ENCODE assay signal across 8 cellular contexts in the genomic region with DNA sequence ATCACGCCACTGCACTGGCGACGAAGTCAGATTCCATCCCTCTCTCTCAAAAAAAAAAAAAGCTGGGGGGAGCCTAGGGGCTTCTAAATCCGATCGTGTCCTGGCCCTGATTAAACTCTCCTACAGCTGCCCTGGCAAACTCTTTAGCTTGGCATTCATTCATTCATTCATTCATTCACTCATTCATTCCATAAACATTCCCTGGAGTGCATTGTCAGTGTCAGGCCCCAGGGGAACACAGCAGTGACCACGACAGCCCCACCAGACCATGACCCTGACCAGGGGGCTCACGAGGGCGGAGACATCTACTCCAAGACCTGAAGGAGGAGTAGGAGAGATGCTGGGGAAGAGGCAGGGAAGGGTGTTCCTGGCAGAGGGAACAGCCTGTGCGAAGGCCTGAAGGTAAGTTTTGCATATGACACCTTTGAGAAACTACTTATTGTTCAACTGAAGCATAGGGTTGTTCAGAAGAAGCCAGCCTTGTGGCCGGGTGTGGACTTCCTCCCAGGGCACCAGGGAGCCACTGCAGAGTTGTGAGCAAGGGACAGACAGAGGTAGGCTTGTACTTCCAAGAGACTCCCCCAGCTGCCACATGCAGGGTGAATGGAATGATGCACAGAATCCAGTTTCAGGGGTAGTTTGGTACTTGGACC. TPM values are rescaled to one million over a fixed set of nuclear protein-coding genes. Genes with fewer than 3 reads are reported as not detected.
DNase-seq lines count a peak whose midpoint lies in the region; ATAC-seq, FAIRE-seq and TF ChIP-seq lines count a peak whose summit lies in the region.
"Had no signal": no experiment of that assay in that cellular context is flagged by ENCODE, and none has a peak within 500 bp of the region (broad histone marks: within the 10 kb centered on the region; RNA-seq: fewer than 3 reads in every experiment).

No MANE protein-coding gene starts in this region.

- H3K4me3 ChIP-seq in K562 (no peak overlapping the region), osteoblast (ENCODE audit: insufficient read depth, low read length) (no peak overlapping the region)

- in situ Hi-C loops in K562 (cut with MboI): loop anchor here (5.0 kb wide), 2 partner anchors 44 to 151 kb away; no protein-coding TSS in a partner anchor

- TF ChIP-seq POLR2A in K562 (conservative IDR thresholded peaks at IDR 0.05): no peak

- DNase-seq in K562 (ENCODE audit: extremely low read depth in 1 of 4, low spot score in 3 of 4) (no peak), osteoblast (ENCODE audit: insufficient read length, low spot score, missing footprints) (no peak)
- no peak for DNase-seq in effector CD4-positive, alpha-beta T cell

- FAIRE-seq in K562 (lab: Jason Lieb, UNC): no peak

- H4K20me1 ChIP-seq in K562 (replicated peaks; ENCODE audit: control insufficient read depth, insufficient read depth, low read length): no peaks in the 10 kb centered on the region
- H4K20me1 ChIP-seq in osteoblast (ENCODE audit: insufficient read depth, low read length): no peaks in the 10 kb centered on the region

- no peak overlapping the region for H3K9ac ChIP-seq in K562 (ENCODE audit: insufficient read depth in 1 of 2, low read depth in 2 of 2, low read length in 2 of 2)

- intact Hi-C loops in K562 (cut with micrococcal nuclease): loop anchor here (2.0 kb wide), 1 partner anchor 35 kb away; no protein-coding TSS in a partner anchor

- 31% methylated on average over 8 of the region's 10 CpGs for WGBS in K562 (ENCODE audit: insufficient coverage, low coverage, missing lambda C conversion rate)

- no TSS peak for BruUV-seq in K562 (replicated peaks; lab: Mats Ljungman, UMichigan)

- H3K9me3 ChIP-seq in K562 (replicated peaks; ENCODE audit: control insufficient read depth, insufficient read depth, low read depth, low read length) (no peaks in the 10 kb centered on the region), osteoblast (ENCODE audit: low read depth, low read length) (no peaks in the 10 kb centered on the region)

- no peak for TF ChIP-seq CTCF in K562 (IDR thresholded peaks at IDR 0.05 in 2 of 3, conservative IDR thresholded peaks at IDR 0.05 in 1 of 3; ENCODE audit: insufficient read depth in 2 of 3, low read depth in 1 of 3, low read length in 3 of 3)
- TF ChIP-seq CTCF in osteoblast (IDR thresholded peaks at IDR 0.05; ENCODE audit: extremely low read depth, low read depth, low read length): no peak

- no peaks in the 10 kb centered on the region for H3K9me1 ChIP-seq in K562 (ENCODE audit: control insufficient read depth, insufficient read depth, low read length)

- peak; percentile 24 for ATAC-seq in GM19025 (IDR thresholded peaks at IDR 0.05; ENCODE audit: low read depth, unreplicated experiment)
- ATAC-seq in HG03354 (IDR thresholded peaks at IDR 0.05; ENCODE audit: poor library complexity, severe bottlenecking, unreplicated experiment): peak; percentile 27
- ATAC-seq in K562: peak; percentile 65
- ATAC-seq in GM21515 (IDR thresholded peaks at IDR 0.05; ENCODE audit: unreplicated experiment): no peak
- ATAC-seq in GM18858 (IDR thresholded peaks at IDR 0.05; ENCODE audit: unreplicated experiment): no peak

- H3K4me1 ChIP-seq in K562 (replicated peaks in 1 of 2; ENCODE audit: control insufficient read depth in 2 of 2, insufficient read depth in 2 of 2, low read length in 2 of 2): peaks cover 20 to 28% of the 10 kb centered on the region in 2 experiments
- H3K4me1 ChIP-seq in osteoblast (ENCODE audit: insufficient read depth, low read length): peaks cover 27% of the 10 kb centered on the region

- TF ChIP-seq RAD21 in K562 (CRISPR knock-in tag; conservative IDR thresholded peaks at IDR 0.05 in 1 of 2, IDR thresholded peaks at IDR 0.05 in 1 of 2): no peak

- H3K27ac ChIP-seq in K562 (ENCODE audit: extremely low read depth, low read depth, low read length) (no peak overlapping the region), osteoblast (ENCODE audit: low read depth, low read length) (no peak overlapping the region)

- H3K79me2 ChIP-seq in K562 (ENCODE audit: control insufficient read depth, insufficient read depth, low read length) (no peaks in the 10 kb centered on the region), osteoblast (ENCODE audit: insufficient read depth, low read length) (no peaks in the 10 kb centered on the region)

- no peaks in the 10 kb centered on the region for H3K36me3 ChIP-seq in K562 (ENCODE audit: control insufficient read depth, insufficient read depth, low read length)
- H3K36me3 ChIP-seq in osteoblast (ENCODE audit: insufficient read depth, low read length): no peaks in the 10 kb centered on the region

- CTCF ChIA-PET in K562 (lab: Yijun Ruan, JAX; ENCODE audit: low intra/inter-chr PET ratio): interaction anchor here (0.6 to 1.9 kb wide), 8 partner anchors 35 to 538 kb away, joined by 3 to 34 read pairs (median 4); partner anchors contain the start of genes BCAM and NECTIN2

- POLR2A ChIA-PET in K562 (lab: Yijun Ruan, JAX): interaction anchor here (0.6 to 2.3 kb wide), 15 partner anchors 9 to 554 kb away, joined by 3 to 16 read pairs (median 3); no protein-coding TSS in a partner anchor

- H3K27me3 ChIP-seq in K562 (ENCODE audit: control insufficient read depth in 2 of 2, insufficient read depth in 2 of 2, low read length in 2 of 2) (no peaks in the 10 kb centered on the region), osteoblast (ENCODE audit: insufficient read depth, low read length) (no peaks in the 10 kb centered on the region)

- H3K4me2 ChIP-seq in K562 (ENCODE audit: insufficient read depth, low read length) (no peak overlapping the region), osteoblast (ENCODE audit: insufficient read depth, low read length) (no peak overlapping the region)

- TF ChIP-seq EP300 in K562 (IDR thresholded peaks at IDR 0.05; ENCODE audit: low read length): no peak

- H2AFZ ChIP-seq in K562 (ENCODE audit: low read depth, low read length) (no peak overlapping the region), osteoblast (ENCODE audit: low read length) (peak overlapping the region; percentile 17)

RNA-seq across cellular contexts. Expression of gene CEACAM16, which starts 24.5 kb away (rescaled TPM):
- total RNA-seq in K562 (2011; cell fraction: chromatin; rRNA removed; ENCODE audit: low replicate concordance): not detected in 2 replicates
- total RNA-seq in K562 (2011; cell fraction: nucleolus; rRNA removed): not detected in 2 replicates
- not detected in 2 replicates for total RNA-seq in K562 (2011; cell fraction: nucleoplasm; rRNA removed)
- total RNA-seq in K562 (2014; rRNA removed) (not detected in 2 replicates), K562 (2014; rRNA removed; fragmentation: Illumina TruSeq; extraction: Trizol) (not detected in 2 replicates), K562 (2015; rRNA removed; fragmentation: Illumina TruSeq; extraction: Trizol) (not detected in 2 replicates), K562 (2021) (not detected in 2 replicates), osteoblast (under 0.01 TPM in 1 of 2 replicates, not detected in the other)
- polyA plus RNA-seq in K562 (2011; rRNA removed) (not detected in 2 replicates), K562 (2014; fragmentation: Illumina TruSeq; extraction: Trizol) (not detected in 2 replicates), K562 (2014; fragmentation: Nextera tagmentation; extraction: Ambion mirVana) (not detected), K562 (2014; rRNA removed) (not detected in 2 replicates)
- polyA plus RNA-seq in K562 (2011; cell fraction: cytosol; rRNA removed): not detected in 2 replicates
- polyA plus RNA-seq in K562 (2011; cell fraction: nucleus; rRNA removed): not detected in 2 replicates
- polyA plus RNA-seq in K562 (2012): not detected in 2 replicates
- not detected in 2 replicates for polyA minus RNA-seq in K562 (2011; rRNA and poly(A)+ RNA removed)
- not detected in 2 replicates for polyA minus RNA-seq in K562 (2011; cell fraction: cytosol; rRNA and poly(A)+ RNA removed)
- polyA minus RNA-seq in K562 (2011; cell fraction: nucleus; rRNA and poly(A)+ RNA removed): not detected in 2 replicates
- total RNA-seq: epithelial cell of proximal tubule had no signal

RNA-seq across cellular contexts. Expression of gene BCL3, which starts 25.1 kb away (rescaled TPM):
- total RNA-seq in K562 (2011; cell fraction: chromatin; rRNA removed; ENCODE audit: low replicate concordance): 3.7 and 11.5 TPM in 2 replicates
- 6.4 and 6.8 TPM in 2 replicates for total RNA-seq in K562 (2011; cell fraction: nucleolus; rRNA removed)
- 2.5 and 7.1 TPM in 2 replicates for total RNA-seq in K562 (2011; cell fraction: nucleoplasm; rRNA removed)
- total RNA-seq in K562 (2014; rRNA removed): 1.1 TPM in 2 replicates
- 0.07 TPM in 1 of 2 replicates, not detected in the other for total RNA-seq in K562 (2014; rRNA removed; fragmentation: Illumina TruSeq; extraction: Trizol)
- total RNA-seq in K562 (2015; rRNA removed; fragmentation: Illumina TruSeq; extraction: Trizol): 0.33 and 0.72 TPM in 2 replicates
- 1.9 and 2.4 TPM in 2 replicates for total RNA-seq in K562 (2021)
- 0.28 and 1.2 TPM in 2 replicates for polyA plus RNA-seq in K562 (2011; rRNA removed)
- 0.43 and 2.4 TPM in 2 replicates for polyA plus RNA-seq in K562 (2011; cell fraction: cytosol; rRNA removed)
- 5.5 and 6.5 TPM in 2 replicates for polyA plus RNA-seq in K562 (2011; cell fraction: nucleus; rRNA removed)
- 2.5 and 9.1 TPM in 2 replicates for polyA plus RNA-seq in K562 (2012)
- 0.67 and 0.93 TPM in 2 replicates for polyA plus RNA-seq in K562 (2014; fragmentation: Illumina TruSeq; extraction: Trizol)
- polyA plus RNA-seq in K562 (2014; fragmentation: Nextera tagmentation; extraction: Ambion mirVana): under 1 TPM in 1 of 2 experiments, not detected in 1; 0.03 TPM
- 0.97 and 2.4 TPM in 2 replicates for polyA plus RNA-seq in K562 (2014; rRNA removed)
- 0.21 TPM in 1 of 2 replicates, not detected in the other for polyA minus RNA-seq in K562 (2011; rRNA and poly(A)+ RNA removed)
- 2.5 TPM in 2 replicates for polyA minus RNA-seq in K562 (2011; cell fraction: cytosol; rRNA and poly(A)+ RNA removed)
- 0.78 and 2.3 TPM in 2 replicates for polyA minus RNA-seq in K562 (2011; cell fraction: nucleus; rRNA and poly(A)+ RNA removed)
- total RNA-seq in osteoblast: 6.5 and 7.2 TPM in 2 replicates

RNA-seq across cellular contexts. Expression of gene CEACAM19, which starts 52.1 kb away (rescaled TPM):
- 0.65 and 0.67 TPM in 2 replicates for total RNA-seq in K562 (2011; cell fraction: chromatin; rRNA removed; ENCODE audit: low replicate concordance)
- total RNA-seq in K562 (2011; cell fraction: nucleolus; rRNA removed): 0.67 and 0.79 TPM in 2 replicates
- total RNA-seq in K562 (2011; cell fraction: nucleoplasm; rRNA removed): not detected in 2 replicates
- total RNA-seq in K562 (2014; rRNA removed) (0.49 TPM in 1 of 2 replicates, not detected in the other), K562 (2014; rRNA removed; fragmentation: Illumina TruSeq; extraction: Trizol) (0.13 and 0.15 TPM in 2 replicates), K562 (2015; rRNA removed; fragmentation: Illumina TruSeq; extraction: Trizol) (0.15 TPM in 1 of 2 replicates, not detected in the other), K562 (2021) (0.09 and 0.29 TPM in 2 replicates), osteoblast (0.72 and 1.2 TPM in 2 replicates)
- polyA plus RNA-seq in K562 (2011; rRNA removed) (0.17 and 0.31 TPM in 2 replicates), K562 (2014; fragmentation: Illumina TruSeq; extraction: Trizol) (0.17 and 0.30 TPM in 2 replicates), K562 (2014; fragmentation: Nextera tagmentation; extraction: Ambion mirVana) (not detected), K562 (2014; rRNA removed) (0.50 TPM in 1 of 2 replicates, not detected in the other)
- 0.06 TPM in 1 of 2 replicates, not detected in the other for polyA plus RNA-seq in K562 (2011; cell fraction: cytosol; rRNA removed)
- 1.1 and 1.3 TPM in 2 replicates for polyA plus RNA-seq in K562 (2011; cell fraction: nucleus; rRNA removed)
- 0.25 and 2.0 TPM in 2 replicates for polyA plus RNA-seq in K562 (2012)
- 0.24 TPM in 1 of 2 replicates, not detected in the other for polyA minus RNA-seq in K562 (2011; rRNA and poly(A)+ RNA removed)
- not detected in 2 replicates for polyA minus RNA-seq in K562 (2011; cell fraction: cytosol; rRNA and poly(A)+ RNA removed)
- 0.44 and 0.54 TPM in 2 replicates for polyA minus RNA-seq in K562 (2011; cell fraction: nucleus; rRNA and poly(A)+ RNA removed)

RNA-seq across cellular contexts. Expression of gene CBLC, which starts 54.3 kb away (rescaled TPM):
- not detected in 2 replicates for total RNA-seq in K562 (2011; cell fraction: chromatin; rRNA removed; ENCODE audit: low replicate concordance)
- not detected in 2 replicates for total RNA-seq in K562 (2011; cell fraction: nucleolus; rRNA removed)
- not detected in 2 replicates for total RNA-seq in K562 (2011; cell fraction: nucleoplasm; rRNA removed)
- total RNA-seq in K562 (2014; rRNA removed) (0.09 TPM in 1 of 2 replicates, not detected in the other), K562 (2014; rRNA removed; fragmentation: Illumina TruSeq; extraction: Trizol) (not detected in 2 replicates), K562 (2015; rRNA removed; fragmentation: Illumina TruSeq; extraction: Trizol) (not detected in 2 replicates), K562 (2021) (not detected in 2 replicates), osteoblast (not detected in 2 replicates)
- polyA plus RNA-seq in K562 (2011; rRNA removed) (not detected in 2 replicates), K562 (2014; fragmentation: Illumina TruSeq; extraction: Trizol) (not detected in 2 replicates), K562 (2014; fragmentation: Nextera tagmentation; extraction: Ambion mirVana) (not detected), K562 (2014; rRNA removed) (not detected in 2 replicates)
- not detected in 2 replicates for polyA plus RNA-seq in K562 (2011; cell fraction: cytosol; rRNA removed)
- not detected in 2 replicates for polyA plus RNA-seq in K562 (2011; cell fraction: nucleus; rRNA removed)
- polyA plus RNA-seq in K562 (2012): not detected in 2 replicates
- polyA minus RNA-seq in K562 (2011; rRNA and poly(A)+ RNA removed): not detected in 2 replicates
- not detected in 2 replicates for polyA minus RNA-seq in K562 (2011; cell fraction: cytosol; rRNA and poly(A)+ RNA removed)
- not detected in 2 replicates for polyA minus RNA-seq in K562 (2011; cell fraction: nucleus; rRNA and poly(A)+ RNA removed)

Comparison
In these comparisons a context has a peak if more than half of its experiments do, and no peak if none do; other contexts are left out.
1. ATAC-seq: peak in GM19025 (single experiment), HG03354 (single experiment) and K562 (single experiment); none in GM21515 (single experiment) and GM18858 (single experiment).